In the genomic region with DNA sequence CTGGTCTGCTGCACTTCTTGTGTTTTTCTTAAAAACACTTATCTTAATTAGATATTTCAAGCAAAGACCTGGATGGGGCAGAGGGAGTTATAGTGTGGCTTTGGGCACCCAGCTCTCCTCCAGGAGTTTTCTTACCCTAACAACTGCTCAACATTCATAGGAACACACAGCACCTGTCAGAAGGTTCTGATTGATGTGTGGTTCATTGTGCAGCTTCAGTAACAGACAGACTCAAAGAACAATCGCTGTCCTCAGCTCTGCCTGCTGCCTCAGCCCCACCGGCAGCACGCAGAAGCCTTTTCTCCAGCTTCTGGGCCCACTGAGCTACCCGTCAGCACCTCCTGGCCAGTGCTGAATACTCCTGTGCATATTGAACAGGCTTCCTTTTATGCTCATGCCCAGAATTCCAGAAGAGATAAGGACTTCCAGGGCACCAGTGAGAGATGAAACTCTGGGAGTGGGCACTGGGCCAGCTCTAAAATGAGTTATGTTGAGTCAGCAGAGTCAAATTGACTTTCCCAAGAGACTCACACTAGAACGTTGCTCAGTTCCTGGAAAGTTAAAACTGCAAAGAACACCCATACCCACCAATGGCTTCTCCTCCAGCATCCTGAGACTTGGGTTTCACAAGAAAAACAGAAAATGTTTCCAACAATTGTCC, we compare ENCODE assay signal across 12 cellular contexts.
DNase-seq lines count a peak whose midpoint lies in the region; ATAC-seq and TF ChIP-seq lines count a peak whose summit lies in the region.
"Had no signal": no experiment of that assay in that cellular context is flagged by ENCODE, and none has a peak within 500 bp of the region (broad histone marks: within the 10 kb centered on the region; RNA-seq: fewer than 3 reads in every experiment).

No MANE protein-coding gene starts in this region.

- DNase-seq in ELF-1 (ENCODE audit: low read depth, low spot score) (peak; percentile 50), adrenal gland (peak; percentile 51 to 88 (median 78)), cardiac muscle cell (ENCODE audit: low read depth in 1 of 2, low spot score in 1 of 2) (peak; percentile 93 to 96), renal cortical epithelial cell (ENCODE audit: low read depth) (peak; percentile 40), NCI-H510A (lab: John Stamatoyannopoulos, UW) (no peak), WTC11 (ENCODE audit: low spot score) (no peak), NOMO-1 treated with dmso at 0.1 percent for 144 hours (lab: John Stamatoyannopoulos, UW; ENCODE audit: unreplicated experiment) (no peak)
- DNase-seq in activated naive CD4-positive, alpha-beta T cell treated with anti-CD3 and anti-CD28 coated beads, Interleukin-2, amount 50 U/mL, for 72 hours (ENCODE audit: low spot score in 2 of 2): no peak
- DNase-seq: activated CD4-positive, alpha-beta T cell treated with anti-CD3 and anti-CD28 coated beads, Interleukin-2, amount 10 ng/mL, durations not matched to agents 7 days and 5 days; DMS 273 treated with DMSO at 0.1 percent for 48 hours; H9; NCI-H2029 treated with DMSO at 0.1 percent for 48 hours had no signal

- no peak overlapping the region for H3K4me3 Mint-ChIP-seq in WTC11
- H3K4me3 Mint-ChIP-seq: activated CD4-positive, alpha-beta T cell treated with anti-CD3 and anti-CD28 coated beads, Interleukin-2, amount 10 ng/mL, durations not matched to agents 7 days and 5 days; H9 had no signal

- TF ChIP-seq POLR2A in adrenal gland (IDR thresholded peaks at IDR 0.05): no peak

- H3K4me1 Mint-ChIP-seq in WTC11: peaks cover 8% of the 10 kb centered on the region
- H3K4me1 Mint-ChIP-seq: activated CD4-positive, alpha-beta T cell treated with anti-CD3 and anti-CD28 coated beads, Interleukin-2, amount 10 ng/mL, durations not matched to agents 7 days and 5 days had no signal

- H3K9me3 Mint-ChIP-seq in activated naive CD4-positive, alpha-beta T cell treated with anti-CD3 and anti-CD28 coated beads, Interleukin-2, amount 50 U/mL, for 72 hours: no peaks in the 10 kb centered on the region
- H3K9me3 Mint-ChIP-seq in WTC11: no peaks in the 10 kb centered on the region
- H3K9me3 Mint-ChIP-seq: activated CD4-positive, alpha-beta T cell treated with anti-CD3 and anti-CD28 coated beads, Interleukin-2, amount 10 ng/mL, durations not matched to agents 7 days and 5 days; H9 had no signal

- WGBS in adrenal gland, 4 donors: 33 to 49% (median 45%) methylated on average over 4 to 5 of the region's 5 CpGs

- H3K36me3 ChIP-seq in adrenal gland (replicated peaks in 1 of 2): peaks cover 0 to 43% of the 10 kb centered on the region in 2 donors
- H3K36me3 ChIP-seq in cardiac muscle cell: peaks cover 7% of the 10 kb centered on the region

- H3K4me3 ChIP-seq in adrenal gland (no peak overlapping the region), cardiac muscle cell (no peak overlapping the region)

- H3K36me3 Mint-ChIP-seq in activated naive CD4-positive, alpha-beta T cell treated with anti-CD3 and anti-CD28 coated beads, Interleukin-2, amount 50 U/mL, for 72 hours: no peaks in the 10 kb centered on the region
- peaks cover 8% of the 10 kb centered on the region; the same call in 1 of the 2 replicates for H3K36me3 Mint-ChIP-seq in WTC11

- H3K27ac ChIP-seq in adrenal gland: peak overlapping the region in 1 of 5 donors; percentile 20
- peak overlapping the region; percentile 90 for H3K27ac ChIP-seq in cardiac muscle cell

- no peaks in the 10 kb centered on the region for H3K9me3 ChIP-seq in adrenal gland (replicated peaks in 1 of 3)
- H3K9me3 ChIP-seq in cardiac muscle cell (ENCODE audit: low read depth): no peaks in the 10 kb centered on the region

- CTCF ChIA-PET in WTC11 (lab: Charles Lee): no interaction called here

- no peaks in the 10 kb centered on the region for H3K27me3 ChIP-seq in adrenal gland
- H3K27me3 ChIP-seq in cardiac muscle cell: no peaks in the 10 kb centered on the region

- H3K4me1 ChIP-seq in adrenal gland (replicated peaks in 1 of 2) (no peaks in the 10 kb centered on the region), cardiac muscle cell (ENCODE audit: low read depth) (peaks cover 28% of the 10 kb centered on the region)

- no peak overlapping the region for H3K27ac Mint-ChIP-seq in activated naive CD4-positive, alpha-beta T cell treated with anti-CD3 and anti-CD28 coated beads, Interleukin-2, amount 50 U/mL, for 72 hours
- no peak overlapping the region for H3K27ac Mint-ChIP-seq in WTC11
- H3K27ac Mint-ChIP-seq: activated CD4-positive, alpha-beta T cell treated with anti-CD3 and anti-CD28 coated beads, Interleukin-2, amount 10 ng/mL, durations not matched to agents 7 days and 5 days; H9 had no signal

- intact Hi-C loops in adrenal gland (cut with DNase I): no loop called here

- H3K27me3 Mint-ChIP-seq in WTC11 (ENCODE audit: low read depth): no peaks in the 10 kb centered on the region

- POLR2A ChIA-PET in WTC11 (lab: Charles Lee): no interaction called here

- no peak for ATAC-seq in activated naive CD4-positive, alpha-beta T cell treated with anti-CD3 and anti-CD28 coated beads, Interleukin-2, amount 50 U/mL, for 72 hours
- ATAC-seq in WTC11: no peak

- no peak for TF ChIP-seq CTCF in adrenal gland (IDR thresholded peaks at IDR 0.05)
- TF ChIP-seq CTCF in cardiac muscle cell (IDR thresholded peaks at IDR 0.05; ENCODE audit: low read depth, low read length): no peak
- TF ChIP-seq CTCF in WTC11 (IDR thresholded peaks at IDR 0.05): no peak

TF ChIP-seq in WTC11, 78 proteins besides CTCF, POLR2A, EP300 and RAD21 (continues in another document):
- TF ChIP-seq, protein P1, sequence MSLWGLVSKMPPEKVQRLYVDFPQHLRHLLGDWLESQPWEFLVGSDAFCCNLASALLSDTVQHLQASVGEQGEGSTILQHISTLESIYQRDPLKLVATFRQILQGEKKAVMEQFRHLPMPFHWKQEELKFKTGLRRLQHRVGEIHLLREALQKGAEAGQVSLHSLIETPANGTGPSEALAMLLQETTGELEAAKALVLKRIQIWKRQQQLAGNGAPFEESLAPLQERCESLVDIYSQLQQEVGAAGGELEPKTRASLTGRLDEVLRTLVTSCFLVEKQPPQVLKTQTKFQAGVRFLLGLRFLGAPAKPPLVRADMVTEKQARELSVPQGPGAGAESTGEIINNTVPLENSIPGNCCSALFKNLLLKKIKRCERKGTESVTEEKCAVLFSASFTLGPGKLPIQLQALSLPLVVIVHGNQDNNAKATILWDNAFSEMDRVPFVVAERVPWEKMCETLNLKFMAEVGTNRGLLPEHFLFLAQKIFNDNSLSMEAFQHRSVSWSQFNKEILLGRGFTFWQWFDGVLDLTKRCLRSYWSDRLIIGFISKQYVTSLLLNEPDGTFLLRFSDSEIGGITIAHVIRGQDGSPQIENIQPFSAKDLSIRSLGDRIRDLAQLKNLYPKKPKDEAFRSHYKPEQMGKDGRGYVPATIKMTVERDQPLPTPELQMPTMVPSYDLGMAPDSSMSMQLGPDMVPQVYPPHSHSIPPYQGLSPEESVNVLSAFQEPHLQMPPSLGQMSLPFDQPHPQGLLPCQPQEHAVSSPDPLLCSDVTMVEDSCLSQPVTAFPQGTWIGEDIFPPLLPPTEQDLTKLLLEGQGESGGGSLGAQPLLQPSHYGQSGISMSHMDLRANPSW (CRISPR knock-in tag; conservative IDR thresholded peaks at IDR 0.05; ENCODE audit: low read depth): no peak
- no peak for TF ChIP-seq FOXP1 (CRISPR knock-in tag; IDR thresholded peaks at IDR 0.05; ENCODE audit: borderline replicate concordance)
- no peak for TF ChIP-seq ZNF396 (CRISPR knock-in tag; IDR thresholded peaks at IDR 0.05; ENCODE audit: borderline replicate concordance)
- TF ChIP-seq JUN (CRISPR knock-in tag; IDR thresholded peaks at IDR 0.05): no peak
- no peak for TF ChIP-seq RELA (CRISPR knock-in tag; IDR thresholded peaks at IDR 0.05; ENCODE audit: borderline replicate concordance)
- TF ChIP-seq KAT7 (CRISPR knock-in tag; IDR thresholded peaks at IDR 0.05; ENCODE audit: borderline replicate concordance): no peak
- TF ChIP-seq IRF2 (CRISPR knock-in tag; IDR thresholded peaks at IDR 0.05; ENCODE audit: borderline replicate concordance, low read depth): no peak
- no peak for TF ChIP-seq ETV6 (CRISPR knock-in tag; IDR thresholded peaks at IDR 0.05)
- TF ChIP-seq ERG (CRISPR knock-in tag; IDR thresholded peaks at IDR 0.05): no peak
- no peak for TF ChIP-seq NFE2L1 (CRISPR knock-in tag; IDR thresholded peaks at IDR 0.05)
- no peak for TF ChIP-seq MYBL2 (CRISPR knock-in tag; IDR thresholded peaks at IDR 0.05)
- TF ChIP-seq TEAD1 (CRISPR knock-in tag; IDR thresholded peaks at IDR 0.05): no peak
- TF ChIP-seq, protein P2, sequence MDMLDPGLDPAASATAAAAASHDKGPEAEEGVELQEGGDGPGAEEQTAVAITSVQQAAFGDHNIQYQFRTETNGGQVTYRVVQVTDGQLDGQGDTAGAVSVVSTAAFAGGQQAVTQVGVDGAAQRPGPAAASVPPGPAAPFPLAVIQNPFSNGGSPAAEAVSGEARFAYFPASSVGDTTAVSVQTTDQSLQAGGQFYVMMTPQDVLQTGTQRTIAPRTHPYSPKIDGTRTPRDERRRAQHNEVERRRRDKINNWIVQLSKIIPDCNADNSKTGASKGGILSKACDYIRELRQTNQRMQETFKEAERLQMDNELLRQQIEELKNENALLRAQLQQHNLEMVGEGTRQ (CRISPR knock-in tag; IDR thresholded peaks at IDR 0.05): no peak

Comparison
In these comparisons a context has a peak if more than half of its experiments do, and no peak if none do; other contexts are left out.
1. DNase-seq: peak in ELF-1 (single experiment), adrenal gland (7 of 7), cardiac muscle cell (2 of 2) and renal cortical epithelial cell (single experiment); none in NCI-H510A (single experiment), activated naive CD4-positive, alpha-beta T cell treated with anti-CD3 and anti-CD28 coated beads, Interleukin-2, amount 50 U/mL, for 72 hours (0 of 2), WTC11 (single experiment) and NOMO-1 treated with dmso at 0.1 percent for 144 hours (single experiment).